ENCODE assay signal across 14 cellular contexts in the genomic region with DNA sequence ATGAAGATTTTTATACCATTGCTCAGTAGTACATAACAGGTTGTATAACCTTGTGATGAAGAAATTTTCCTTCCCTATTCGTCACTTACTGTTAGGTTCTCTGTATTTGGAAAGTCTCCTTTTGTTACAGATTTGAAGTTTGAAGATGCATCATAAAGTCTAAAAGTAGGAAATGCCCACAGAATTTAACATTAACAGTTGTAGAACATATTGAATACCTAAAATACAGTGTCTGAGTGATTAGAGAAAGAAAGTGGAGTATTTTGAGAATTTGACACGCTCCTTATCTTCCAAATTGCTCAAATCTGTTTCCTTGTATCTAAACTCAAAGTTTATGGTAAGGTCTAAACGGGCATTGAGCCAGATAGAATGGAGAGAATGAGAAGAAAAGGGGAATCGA.
DNase-seq lines count a peak whose midpoint lies in the region; ATAC-seq and TF ChIP-seq lines count a peak whose summit lies in the region.
"Had no signal": no experiment of that assay in that cellular context is flagged by ENCODE, and none has a peak within 500 bp of the region (broad histone marks: within the 10 kb centered on the region; RNA-seq: fewer than 3 reads in every experiment).

No MANE protein-coding gene starts in this region.

- ATAC-seq in heart left ventricle = no peak
- no peak for ATAC-seq in Right ventricle myocardium superior (ENCODE audit: poor library complexity)
- ATAC-seq: HCT116, mucosa of descending colon had no signal

- H3K27me3 ChIP-seq in heart left ventricle (no peaks in the 10 kb centered on the region), transverse colon (no peaks in the 10 kb centered on the region)
- H3K27me3 ChIP-seq: suprapubic skin had no signal

- no peak for TF ChIP-seq EP300 in transverse colon (IDR thresholded peaks at IDR 0.05; ENCODE audit: low read depth)

- TF ChIP-seq CTCF in heart left ventricle (IDR thresholded peaks at IDR 0.05) (no peak), mesothelial cell of epicardium (IDR thresholded peaks at IDR 0.05; ENCODE audit: unreplicated experiment) (no peak), transverse colon (IDR thresholded peaks at IDR 0.05) (no peak)

- H3K4me3 ChIP-seq in heart left ventricle = no peak overlapping the region
- no peak overlapping the region for H3K4me3 ChIP-seq in transverse colon
- H3K4me3 ChIP-seq: mucosa of descending colon, suprapubic skin had no signal

- H3K36me3 Mint-ChIP-seq in activated naive CD8-positive, alpha-beta T cell treated with anti-CD3 and anti-CD28 coated beads for 36 hours = peaks cover 35% of the 10 kb centered on the region
- peaks cover 3% of the 10 kb centered on the region for H3K36me3 Mint-ChIP-seq in mesothelial cell of epicardium

- no peak overlapping the region for H3K4me3 Mint-ChIP-seq in activated naive CD8-positive, alpha-beta T cell treated with anti-CD3 and anti-CD28 coated beads for 36 hours
- H3K4me3 Mint-ChIP-seq in mesothelial cell of epicardium = no peak overlapping the region

- H3K9me3 ChIP-seq in heart left ventricle = no peaks in the 10 kb centered on the region
- H3K9me3 ChIP-seq in transverse colon = no peaks in the 10 kb centered on the region
- H3K9me3 ChIP-seq: mucosa of descending colon, suprapubic skin had no signal

- H3K36me3 ChIP-seq in heart left ventricle = peaks cover 0 to 12% (median 0%) of the 10 kb centered on the region in 9 donors
- peaks cover 0 to 8% (median 0%) of the 10 kb centered on the region in 4 donors for H3K36me3 ChIP-seq in transverse colon

- DNase-seq in heart left ventricle (no peak), Right ventricle myocardium superior (no peak), mesothelial cell of epicardium (ENCODE audit: low spot score in 2 of 2, unreplicated experiment in 2 of 2) (no peak), transverse colon (no peak), SIG-M5 treated with dmso at 0.1 percent for 504 hours (lab: John Stamatoyannopoulos, UW; ENCODE audit: unreplicated experiment) (no peak), NCI-H748 (lab: John Stamatoyannopoulos, UW; ENCODE audit: unreplicated experiment) (no peak), ureter (ENCODE audit: low spot score) (no peak)
- DNase-seq in activated naive CD8-positive, alpha-beta T cell treated with anti-CD3 and anti-CD28 coated beads for 36 hours = no peak
- DNase-seq: glutamatergic neuron, mucosa of descending colon, NCI-H1092, T-helper 9 cell had no signal

- H3K27ac ChIP-seq in heart left ventricle (peak overlapping the region in 10 of 12 donors; percentile 1 to 81 (median 42)), transverse colon (peak overlapping the region; percentile 64 to 79 (median 70))
- H3K27ac ChIP-seq: suprapubic skin had no signal

- H3K4me1 Mint-ChIP-seq in activated naive CD8-positive, alpha-beta T cell treated with anti-CD3 and anti-CD28 coated beads for 36 hours = peaks cover 71% of the 10 kb centered on the region
- peaks cover 21% of the 10 kb centered on the region for H3K4me1 Mint-ChIP-seq in mesothelial cell of epicardium

- H3K9me3 Mint-ChIP-seq in activated naive CD8-positive, alpha-beta T cell treated with anti-CD3 and anti-CD28 coated beads for 36 hours = peaks cover 2% of the 10 kb centered on the region
- H3K9me3 Mint-ChIP-seq in mesothelial cell of epicardium = no peaks in the 10 kb centered on the region

- intact Hi-C loops in heart left ventricle (cut with DNase I) (loop anchor here in 4 of 10 donors (5.0 to 10.0 kb wide), 4 partner anchors 53 to 113 kb away; a partner anchor contains a TSS), Right ventricle myocardium superior (cut with DNase I) (no loop called here), transverse colon (cut with DNase I; ENCODE audit: low total_unique reads) (no loop called here)

- peak overlapping the region; percentile 75 for H3K27ac Mint-ChIP-seq in activated naive CD8-positive, alpha-beta T cell treated with anti-CD3 and anti-CD28 coated beads for 36 hours
- peak overlapping the region; percentile 4 for H3K27ac Mint-ChIP-seq in mesothelial cell of epicardium

- 65 to 73% (median 68%) methylated on average over 4 of the region's 4 CpGs for WGBS in heart left ventricle, 4 donors
- whole genome bisulfite sequencing in transverse colon (ENCODE audit: low coverage in 1 of 2), 2 donors = 54 to 60% methylated on average over 4 of the region's 4 CpGs

- no peaks in the 10 kb centered on the region for H3K27me3 Mint-ChIP-seq in activated naive CD8-positive, alpha-beta T cell treated with anti-CD3 and anti-CD28 coated beads for 36 hours
- H3K27me3 Mint-ChIP-seq in mesothelial cell of epicardium (ENCODE audit: low read depth) = no peaks in the 10 kb centered on the region

- in situ Hi-C loops in transverse colon (cut with MboI; ENCODE audit: low pct_ligation_motif_present in 1 of 4, low pct_unique_long_range_greater_than_20kb in 1 of 4, low sequenced_read_pairs in 3 of 4) = no loop called here

- H3K4me1 ChIP-seq in heart left ventricle (peaks cover 6 to 97% (median 77%) of the 10 kb centered on the region in 12 donors), transverse colon (peaks cover 17 to 86% (median 57%) of the 10 kb centered on the region in 4 donors)

- TF ChIP-seq POLR2A in heart left ventricle (IDR thresholded peaks at IDR 0.05) = no peak
- no peak for TF ChIP-seq POLR2A in transverse colon (IDR thresholded peaks at IDR 0.05)
